In genomic region chr15:41791547-41791937, GRCh38 we compare ENCODE assay signal across 1 cellular context.
TF ChIP-seq lines count a peak whose summit lies in the region.

No MANE protein-coding gene starts in this region.

TF ChIP-seq in HCT116, 20 proteins besides CTCF, POLR2A, EP300 and RAD21 (continued from another document):
- TF ChIP-seq SRF (IDR thresholded peaks at IDR 0.05; ENCODE audit: low read depth), result no peak
- no peak for TF ChIP-seq FOSL1 (IDR thresholded peaks at IDR 0.05; ENCODE audit: low read depth)
